8 cellular contexts compared by ENCODE assay signal in genomic region chr10:11610855-11611247, GRCh38. TPM values are rescaled to one million over a fixed set of nuclear protein-coding genes. Genes with fewer than 3 reads are reported as not detected.
DNase-seq lines count a peak whose midpoint lies in the region; ATAC-seq and TF ChIP-seq lines count a peak whose summit lies in the region.

No MANE protein-coding gene starts in this region.

- ATAC-seq in HG02588 (IDR thresholded peaks at IDR 0.05; ENCODE audit: unreplicated experiment), result peak; percentile 15

- no peaks in the 10 kb centered on the region for H3K9me3 ChIP-seq in iPS DF 6.9 (ENCODE audit: control insufficient read depth, insufficient read depth, low read length)

- H3K27me3 ChIP-seq in iPS DF 6.9 (ENCODE audit: control insufficient read depth, insufficient read depth, low read length), result no peaks in the 10 kb centered on the region

- TF ChIP-seq CTCF in GM12864 (IDR thresholded peaks at IDR 0.05; ENCODE audit: low read depth, low read length, missing control alignments), result no peak
- no peak for TF ChIP-seq CTCF in astrocyte of the spinal cord (IDR thresholded peaks at IDR 0.05; ENCODE audit: low read depth, low read length)

- no peak overlapping the region for H3K27ac ChIP-seq in iPS DF 6.9 (ENCODE audit: low read length)

- H3K4me1 ChIP-seq in iPS DF 6.9 (ENCODE audit: control insufficient read depth, insufficient read depth, low read length), result peaks cover 3% of the 10 kb centered on the region; the same call in 1 of the 2 replicates

- no CpG with 5 or more reads among the region's 40 CpGs for WGBS in iPS DF 6.9 (ENCODE audit: insufficient coverage, insufficient read length)

- no peaks in the 10 kb centered on the region for H3K36me3 ChIP-seq in iPS DF 6.9 (ENCODE audit: control insufficient read depth, insufficient read depth, low read length)

- peak overlapping the region; percentile 97 for H3K4me3 ChIP-seq in GM12864 (ENCODE audit: low read depth, low read length)
- peak overlapping the region; percentile 84 for H3K4me3 ChIP-seq in astrocyte of the spinal cord (ENCODE audit: low read depth, low read length)
- peak overlapping the region; percentile 73 for H3K4me3 ChIP-seq in iPS DF 6.9 (ENCODE audit: low read length)
- peak overlapping the region; percentile 94 for H3K4me3 ChIP-seq in skeletal muscle cell (ENCODE audit: low read depth, low read length)

- no peak for DNase-seq in GM12864 (ENCODE audit: low read depth)
- DNase-seq in RPMI7951 (ENCODE audit: low read depth), result peak; percentile 52
- DNase-seq in astrocyte of the spinal cord (ENCODE audit: low read depth, low spot score), result peak; percentile 48
- DNase-seq in iPS DF 6.9 (ENCODE audit: low read depth, low spot score), result no peak
- no peak for DNase-seq in skeletal muscle cell (ENCODE audit: low read depth)
- DNase-seq in kidney glomerular epithelial cell (lab: John Stamatoyannopoulos, UW), result no peak
- DNase-seq in DMS114 treated with DMSO at 0.1 percent for 48 hours (lab: John Stamatoyannopoulos, UW; ENCODE audit: unreplicated experiment), result no peak

- in situ Hi-C loops in astrocyte of the spinal cord (cut with HindIII; ENCODE audit: low sequenced_read_pairs), result no loop called here

RNA-seq across cellular contexts. Expression of gene USP6NL, which starts 0.6 kb away (rescaled TPM):
- 14.2 and 18.1 TPM in 2 replicates for total RNA-seq in RPMI7951 (2014; rRNA removed; shearing (Covaris generic))

Comparison
In these comparisons a context has a peak if more than half of its experiments do, and no peak if none do; other contexts are left out.
1. DNase-seq: peak in RPMI7951 (single experiment) and astrocyte of the spinal cord (single experiment); none in GM12864 (single experiment), iPS DF 6.9 (single experiment), skeletal muscle cell (single experiment), kidney glomerular epithelial cell (single experiment) and DMS114 treated with DMSO at 0.1 percent for 48 hours (single experiment).
2. Peak in every context shown above with its lines, with median percentiles within 50 percentile points of each other: H3K4me3 ChIP-seq.